In genomic region chr7:105530126-105530525, GRCh38 we compare ENCODE assay signal across 23 cellular contexts. TPM values are rescaled to one million over a fixed set of nuclear protein-coding genes. Genes with fewer than 3 reads are reported as not detected.
DNase-seq lines count a peak whose midpoint lies in the region; ATAC-seq and TF ChIP-seq lines count a peak whose summit lies in the region.
"Had no signal": no experiment of that assay in that cellular context is flagged by ENCODE, and none has a peak within 500 bp of the region (broad histone marks: within the 10 kb centered on the region; RNA-seq: fewer than 3 reads in every experiment).

No MANE protein-coding gene starts in this region.

- H3K4me2 ChIP-seq in DND-41 (ENCODE audit: insufficient read depth, low read length) (peak overlapping the region; percentile 74; the same call in 1 of the 2 replicates), smooth muscle cell (no peak overlapping the region)
- H3K4me2 ChIP-seq: hepatocyte had no signal

- CTCF ChIA-PET in activated CD8-positive, alpha-beta memory T cell treated with anti-CD3 and anti-CD28 coated beads, Interleukin-2, amount 10 ng/mL, durations not matched to agents 7 days and 5 days (lab: Charles Lee): no interaction called here

- no peaks in the 10 kb centered on the region for H3K27me3 ChIP-seq in DND-41 (ENCODE audit: insufficient read depth, low read length, poor library complexity)
- H3K27me3 ChIP-seq in smooth muscle cell (ENCODE audit: low read depth): no peaks in the 10 kb centered on the region
- H3K27me3 ChIP-seq: foreskin keratinocyte, hepatocyte, vagina had no signal

- H3K27me3 Mint-ChIP-seq in activated CD8-positive, alpha-beta memory T cell treated with anti-CD3 and anti-CD28 coated beads, Interleukin-2, amount 10 ng/mL, durations not matched to agents 7 days and 5 days: no peaks in the 10 kb centered on the region
- no peaks in the 10 kb centered on the region for H3K27me3 Mint-ChIP-seq in activated naive CD8-positive, alpha-beta T cell treated with anti-CD3 and anti-CD28 coated beads, Interleukin-2, amount 50 U/mL, for 24 hours
- no peaks in the 10 kb centered on the region for H3K27me3 Mint-ChIP-seq in nephron (ENCODE audit: low read depth)

- 94% methylated on average over 10 of the region's 10 CpGs for WGBS in smooth muscle cell (ENCODE audit: low lambda C conversion rate)

- intact Hi-C loops in left ventricle myocardium superior (cut with micrococcal nuclease): no loop called here

- peaks cover 28% of the 10 kb centered on the region for H3K4me1 Mint-ChIP-seq in activated CD8-positive, alpha-beta memory T cell treated with anti-CD3 and anti-CD28 coated beads, Interleukin-2, amount 10 ng/mL, durations not matched to agents 7 days and 5 days
- peaks cover 23% of the 10 kb centered on the region for H3K4me1 Mint-ChIP-seq in activated naive CD8-positive, alpha-beta T cell treated with anti-CD3 and anti-CD28 coated beads, Interleukin-2, amount 50 U/mL, for 24 hours
- H3K4me1 Mint-ChIP-seq in nephron: peaks cover 13% of the 10 kb centered on the region

- H3K4me1 ChIP-seq in DND-41 (ENCODE audit: insufficient read depth, low read length) (peaks cover 32% of the 10 kb centered on the region), smooth muscle cell (ENCODE audit: low read depth) (peaks cover 11% of the 10 kb centered on the region)

- peak overlapping the region; percentile 44 for H3K4me3 Mint-ChIP-seq in activated CD8-positive, alpha-beta memory T cell treated with anti-CD3 and anti-CD28 coated beads, Interleukin-2, amount 10 ng/mL, durations not matched to agents 7 days and 5 days
- H3K4me3 Mint-ChIP-seq in activated naive CD8-positive, alpha-beta T cell treated with anti-CD3 and anti-CD28 coated beads, Interleukin-2, amount 50 U/mL, for 24 hours: peak overlapping the region; percentile 52
- H3K4me3 Mint-ChIP-seq in nephron: peak overlapping the region; percentile 5 to 56 (median 21)
- H3K4me3 Mint-ChIP-seq: CD14-positive monocyte had no signal

- H3K36me3 ChIP-seq in DND-41 (ENCODE audit: insufficient read depth, low read length) (peaks cover 11% of the 10 kb centered on the region), smooth muscle cell (ENCODE audit: low read depth) (no peaks in the 10 kb centered on the region)
- H3K36me3 ChIP-seq: vagina had no signal

- no peak overlapping the region for H3K9ac ChIP-seq in DND-41 (ENCODE audit: low read depth, low read length)
- H3K9ac ChIP-seq in smooth muscle cell (ENCODE audit: low read depth): no peak overlapping the region

- H3K79me2 ChIP-seq in DND-41 (ENCODE audit: insufficient read depth, low read length) (peaks cover 27% of the 10 kb centered on the region), smooth muscle cell (ENCODE audit: low read depth) (peaks cover 26% of the 10 kb centered on the region)

- H3K27ac ChIP-seq in DND-41 (ENCODE audit: low read length) (no peak overlapping the region), smooth muscle cell (ENCODE audit: low read depth) (no peak overlapping the region)
- H3K27ac ChIP-seq: epithelial cell of prostate, foreskin keratinocyte, hepatocyte, skin epidermis, vagina had no signal

- no peaks in the 10 kb centered on the region for H3K9me3 Mint-ChIP-seq in activated CD8-positive, alpha-beta memory T cell treated with anti-CD3 and anti-CD28 coated beads, Interleukin-2, amount 10 ng/mL, durations not matched to agents 7 days and 5 days (ENCODE audit: low read depth)
- H3K9me3 Mint-ChIP-seq in activated naive CD8-positive, alpha-beta T cell treated with anti-CD3 and anti-CD28 coated beads, Interleukin-2, amount 50 U/mL, for 24 hours: no peaks in the 10 kb centered on the region
- H3K9me3 Mint-ChIP-seq in nephron: no peaks in the 10 kb centered on the region
- H3K9me3 Mint-ChIP-seq: CD14-positive monocyte had no signal

- H4K20me1 ChIP-seq in DND-41 (ENCODE audit: insufficient read depth, low read length): no peaks in the 10 kb centered on the region
- no peaks in the 10 kb centered on the region for H4K20me1 ChIP-seq in smooth muscle cell (ENCODE audit: low read depth)

- H3K27ac Mint-ChIP-seq in activated CD8-positive, alpha-beta memory T cell treated with anti-CD3 and anti-CD28 coated beads, Interleukin-2, amount 10 ng/mL, durations not matched to agents 7 days and 5 days: no peak overlapping the region
- H3K27ac Mint-ChIP-seq in activated naive CD8-positive, alpha-beta T cell treated with anti-CD3 and anti-CD28 coated beads, Interleukin-2, amount 50 U/mL, for 24 hours: no peak overlapping the region
- no peak overlapping the region for H3K27ac Mint-ChIP-seq in nephron
- H3K27ac Mint-ChIP-seq: CD14-positive monocyte had no signal

- no peaks in the 10 kb centered on the region for H3F3A ChIP-seq in smooth muscle cell (ENCODE audit: low read depth)

- TF ChIP-seq CTCF in DND-41 (IDR thresholded peaks at IDR 0.05; ENCODE audit: borderline replicate concordance, extremely low read depth, low read length, poor library complexity, severe bottlenecking) (no peak), nephron (IDR thresholded peaks at IDR 0.05; ENCODE audit: unreplicated experiment in 3 of 3) (no peak), smooth muscle cell (IDR thresholded peaks at IDR 0.05; ENCODE audit: borderline replicate concordance, insufficient read depth, poor library complexity, severe bottlenecking) (no peak)

- H3K9me3 ChIP-seq in DND-41 (ENCODE audit: insufficient read depth, low read length, severe bottlenecking) (no peaks in the 10 kb centered on the region), smooth muscle cell (replicated peaks; ENCODE audit: low read depth) (no peaks in the 10 kb centered on the region)
- H3K9me3 ChIP-seq: vagina had no signal

- H2AFZ ChIP-seq in DND-41 (ENCODE audit: low read depth, low read length): 0 out of 2 replicates have a peak overlapping the region, but pooled peaks have one; percentile 99
- H2AFZ ChIP-seq in smooth muscle cell (ENCODE audit: low read depth): no peak overlapping the region
- H2AFZ ChIP-seq: hepatocyte had no signal

- no peak for DNase-seq in activated CD8-positive, alpha-beta memory T cell treated with anti-CD3 and anti-CD28 coated beads, Interleukin-2, amount 10 ng/mL, durations not matched to agents 7 days and 5 days
- no peak for DNase-seq in activated CD8-positive, alpha-beta memory T cell treated with anti-CD3 and anti-CD28 coated beads, Interleukin-2, amount 50 U/mL, for 4 hours
- DNase-seq in DND-41: no peak
- no peak for DNase-seq in activated naive CD8-positive, alpha-beta T cell treated with anti-CD3 and anti-CD28 coated beads, Interleukin-2, amount 50 U/mL, for 24 hours
- DNase-seq in left ventricle myocardium superior: no peak
- no peak for DNase-seq in smooth muscle cell (lab: John Stamatoyannopoulos, UW; ENCODE audit: unreplicated experiment)
- no peak for DNase-seq in NCI-H2107 (lab: John Stamatoyannopoulos, UW)
- DNase-seq: foreskin keratinocyte; NCI-H1105 treated with DMSO at 0.1 percent for 48 hours; NCI-H526 treated with DMSO at 0.1 percent for 48 hours; stimulated activated CD4-positive, alpha-beta T cell treated with anti-CD3 and anti-CD28 coated beads, Interleukin-2, amount 100 ng/mL, for 48 hours; substantia nigra had no signal

- H3K4me3 ChIP-seq in DND-41 (ENCODE audit: low read depth in 1 of 2, low read length in 2 of 2) (0 out of 4 replicates have a peak overlapping the region, but pooled peaks of 1 of the 2 experiments have one; percentile 95), smooth muscle cell (no peak overlapping the region)
- H3K4me3 ChIP-seq: hepatocyte, skin epidermis, vagina had no signal

- no peak for ATAC-seq in activated CD8-positive, alpha-beta memory T cell treated with anti-CD3 and anti-CD28 coated beads, Interleukin-2, amount 10 ng/mL, durations not matched to agents 7 days and 5 days
- ATAC-seq in DND-41 (ENCODE audit: insufficient read depth, low read depth): no peak
- no peak for ATAC-seq in activated naive CD8-positive, alpha-beta T cell treated with anti-CD3 and anti-CD28 coated beads, Interleukin-2, amount 50 U/mL, for 24 hours
- no peak for ATAC-seq in left ventricle myocardium superior
- ATAC-seq: foreskin keratinocyte, HCT116 had no signal

- peaks cover 8% of the 10 kb centered on the region for H3K36me3 Mint-ChIP-seq in activated CD8-positive, alpha-beta memory T cell treated with anti-CD3 and anti-CD28 coated beads, Interleukin-2, amount 10 ng/mL, durations not matched to agents 7 days and 5 days
- peaks cover 5% of the 10 kb centered on the region for H3K36me3 Mint-ChIP-seq in activated naive CD8-positive, alpha-beta T cell treated with anti-CD3 and anti-CD28 coated beads, Interleukin-2, amount 50 U/mL, for 24 hours (ENCODE audit: low read depth)
- H3K36me3 Mint-ChIP-seq in nephron (ENCODE audit: low read depth): peaks cover 4% of the 10 kb centered on the region
- H3K36me3 Mint-ChIP-seq: CD14-positive monocyte had no signal

RNA-seq across cellular contexts. Expression of gene RINT1, which starts 1.9 kb away (rescaled TPM):
- total RNA-seq in activated CD8-positive, alpha-beta memory T cell treated with anti-CD3 and anti-CD28 coated beads, Interleukin-2, amount 10 ng/mL, durations not matched to agents 7 days and 5 days: 10 to 100 TPM; 22.8 to 25.7 TPM
- total RNA-seq in left ventricle myocardium superior: 14.5 TPM
- total RNA-seq in smooth muscle cell: 18.9 and 29.4 TPM in 2 replicates
- 22.4 and 23.1 TPM in 2 replicates for polyA plus RNA-seq in smooth muscle cell

RNA-seq across cellular contexts. Expression of gene PUS7, which starts 8.1 kb away (rescaled TPM):
- 10 to 100 TPM; 13.1 to 19.4 TPM for total RNA-seq in activated CD8-positive, alpha-beta memory T cell treated with anti-CD3 and anti-CD28 coated beads, Interleukin-2, amount 10 ng/mL, durations not matched to agents 7 days and 5 days
- 3.7 TPM for total RNA-seq in left ventricle myocardium superior
- 8.0 and 11.7 TPM in 2 replicates for total RNA-seq in smooth muscle cell
- polyA plus RNA-seq in smooth muscle cell: 6.9 and 9.2 TPM in 2 replicates

RNA-seq across cellular contexts. Expression of gene EFCAB10, which starts 51.2 kb away (rescaled TPM):
- not detected for total RNA-seq in activated CD8-positive, alpha-beta memory T cell treated with anti-CD3 and anti-CD28 coated beads, Interleukin-2, amount 10 ng/mL, durations not matched to agents 7 days and 5 days
- not detected for total RNA-seq in left ventricle myocardium superior
- total RNA-seq in smooth muscle cell: 1.2 TPM in 1 of 2 replicates, not detected in the other
- polyA plus RNA-seq in smooth muscle cell: 0.35 and 0.56 TPM in 2 replicates
- total RNA-seq: dermis microvascular lymphatic vessel endothelial cell, hepatocyte, lung microvascular endothelial cell, posterior vena cava, vagina had no signal
- polyA plus RNA-seq: adipose tissue, CD14-positive monocyte, foreskin keratinocyte had no signal
